1 cellular context compared by ENCODE assay signal in the genomic region with DNA sequence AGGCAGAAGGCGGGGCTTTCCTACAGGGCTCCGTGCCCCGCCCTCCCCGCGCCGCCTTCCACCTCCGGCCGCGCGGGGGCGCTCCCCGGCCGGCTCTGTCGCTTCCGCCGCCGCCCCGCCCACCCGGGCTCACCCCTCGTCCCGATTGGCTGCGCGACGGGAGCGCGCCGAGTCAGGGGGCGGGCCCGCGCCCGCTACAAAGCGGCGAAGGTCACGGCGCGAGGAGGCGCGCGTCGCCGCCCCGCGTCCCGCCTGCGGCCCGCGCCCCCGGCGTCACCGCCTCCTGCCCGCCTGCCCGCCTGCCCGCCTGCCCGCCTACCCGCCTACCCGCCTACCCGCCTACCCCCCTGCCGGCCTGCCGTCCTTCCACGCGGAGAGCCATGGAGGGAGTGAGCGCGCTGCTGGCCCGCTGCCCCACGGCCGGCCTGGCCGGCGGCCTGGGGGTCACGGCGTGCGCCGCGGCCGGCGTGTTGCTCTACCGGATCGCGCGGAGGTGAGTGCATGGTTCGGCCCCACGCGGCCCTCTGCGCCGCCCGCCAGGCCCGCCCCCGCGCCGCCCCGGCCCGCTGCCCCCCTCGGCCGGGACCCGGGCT.
TF ChIP-seq lines count a peak whose summit lies in the region.

TSS of gene TMEM201 (plus strand) at position 361 of the 593 bp plus-strand sequence. CDS start at position 381, 20 bp downstream.

TF ChIP-seq in HepG2, 621 proteins besides CTCF, POLR2A, EP300 and RAD21 (continued from another document and continues in another):
- TF ChIP-seq, protein P1, sequence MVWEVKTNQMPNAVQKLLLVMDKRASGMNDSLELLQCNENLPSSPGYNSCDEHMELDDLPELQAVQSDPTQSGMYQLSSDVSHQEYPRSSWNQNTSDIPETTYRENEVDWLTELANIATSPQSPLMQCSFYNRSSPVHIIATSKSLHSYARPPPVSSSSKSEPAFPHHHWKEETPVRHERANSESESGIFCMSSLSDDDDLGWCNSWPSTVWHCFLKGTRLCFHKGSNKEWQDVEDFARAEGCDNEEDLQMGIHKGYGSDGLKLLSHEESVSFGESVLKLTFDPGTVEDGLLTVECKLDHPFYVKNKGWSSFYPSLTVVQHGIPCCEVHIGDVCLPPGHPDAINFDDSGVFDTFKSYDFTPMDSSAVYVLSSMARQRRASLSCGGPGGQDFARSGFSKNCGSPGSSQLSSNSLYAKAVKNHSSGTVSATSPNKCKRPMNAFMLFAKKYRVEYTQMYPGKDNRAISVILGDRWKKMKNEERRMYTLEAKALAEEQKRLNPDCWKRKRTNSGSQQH (CRISPR knock-in tag; IDR thresholded peaks at IDR 0.05; ENCODE audit: low read depth): 0 out of 2 replicates have a peak, but pooled peaks have one; percentile 57
- TF ChIP-seq ZNF234 (CRISPR knock-in tag; conservative IDR thresholded peaks at IDR 0.05) (0 out of 2 replicates have a peak, but pooled peaks have one; percentile 9), JUND (CRISPR knock-in tag; IDR thresholded peaks at IDR 0.05) (no peak), ZMAT3 (CRISPR knock-in tag; conservative IDR thresholded peaks at IDR 0.05) (no peak), GRHL1 (CRISPR knock-in tag; conservative IDR thresholded peaks at IDR 0.05) (no peak), ZNF772 (CRISPR knock-in tag; IDR thresholded peaks at IDR 0.05) (no peak), TGIF2 (CRISPR knock-in tag; IDR thresholded peaks at IDR 0.05) (0 out of 2 replicates have a peak, but pooled peaks have one; percentile 23), PPARG (CRISPR knock-in tag; conservative IDR thresholded peaks at IDR 0.05) (no peak), ZNF446 (CRISPR knock-in tag; IDR thresholded peaks at IDR 0.05) (peak; percentile 40; the same call in 1 of the 2 replicates), ATF2 (CRISPR knock-in tag; IDR thresholded peaks at IDR 0.05) (no peak), ZFP91 (CRISPR knock-in tag; IDR thresholded peaks at IDR 0.05; ENCODE audit: borderline replicate concordance) (no peak; the same call in 1 of the 2 replicates), ETV6 (CRISPR knock-in tag; conservative IDR thresholded peaks at IDR 0.05) (no peak), SMARCC2 (IDR thresholded peaks at IDR 0.05) (no peak), GABPA (IDR thresholded peaks at IDR 0.05; ENCODE audit: low read depth, low read length) (peak; percentile 34), GABPA (CRISPR knock-in tag; IDR thresholded peaks at IDR 0.05; ENCODE audit: low read depth) (no peak), ZNF431 (CRISPR knock-in tag; IDR thresholded peaks at IDR 0.05; ENCODE audit: borderline replicate concordance, low read depth) (no peak), ESRRA (CRISPR knock-in tag; IDR thresholded peaks at IDR 0.05; ENCODE audit: low read depth) (peak; percentile 25; the same call in 1 of the 2 replicates), ETV5 (CRISPR knock-in tag; IDR thresholded peaks at IDR 0.05; ENCODE audit: borderline replicate concordance) (peak; percentile 59; the same call in 1 of the 2 replicates), ZFX (CRISPR knock-in tag; IDR thresholded peaks at IDR 0.05; ENCODE audit: low read depth) (peak; percentile 78; the same call in 1 of the 2 replicates), ZSCAN21 (CRISPR knock-in tag; IDR thresholded peaks at IDR 0.05; ENCODE audit: borderline replicate concordance) (peak; percentile 54; the same call in 1 of the 2 replicates), ZNF264 (CRISPR knock-in tag; IDR thresholded peaks at IDR 0.05) (no peak), FOSL1 (CRISPR knock-in tag; IDR thresholded peaks at IDR 0.05; ENCODE audit: borderline replicate concordance) (no peak), ARID3A (IDR thresholded peaks at IDR 0.05; ENCODE audit: low read depth, low read length) (no peak), ZBTB1 (CRISPR knock-in tag; IDR thresholded peaks at IDR 0.05; ENCODE audit: borderline replicate concordance) (no peak), ZNF670 (CRISPR knock-in tag; IDR thresholded peaks at IDR 0.05; ENCODE audit: borderline replicate concordance) (no peak), POLR2G (IDR thresholded peaks at IDR 0.05; ENCODE audit: low read depth, low read length) (0 out of 2 replicates have a peak, but pooled peaks have one; percentile 17), ZSCAN9 (CRISPR knock-in tag; IDR thresholded peaks at IDR 0.05; ENCODE audit: borderline replicate concordance) (no peak)
- TF ChIP-seq, protein P2, sequence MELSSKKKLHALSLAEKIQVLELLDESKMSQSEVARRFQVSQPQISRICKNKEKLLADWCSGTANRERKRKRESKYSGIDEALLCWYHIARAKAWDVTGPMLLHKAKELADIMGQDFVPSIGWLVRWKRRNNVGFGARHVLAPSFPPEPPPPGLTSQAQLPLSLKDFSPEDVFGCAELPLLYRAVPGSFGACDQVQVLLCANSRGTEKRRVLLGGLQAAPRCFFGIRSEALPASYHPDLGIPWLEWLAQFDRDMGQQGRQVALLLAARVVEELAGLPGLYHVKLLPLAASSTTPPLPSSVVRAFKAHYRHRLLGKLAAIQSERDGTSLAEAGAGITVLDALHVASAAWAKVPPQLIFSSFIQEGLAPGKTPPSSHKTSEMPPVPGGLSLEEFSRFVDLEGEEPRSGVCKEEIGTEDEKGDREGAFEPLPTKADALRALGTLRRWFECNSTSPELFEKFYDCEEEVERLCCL (CRISPR knock-in tag; IDR thresholded peaks at IDR 0.05; ENCODE audit: borderline replicate concordance): no peak
- TF ChIP-seq, protein P3, sequence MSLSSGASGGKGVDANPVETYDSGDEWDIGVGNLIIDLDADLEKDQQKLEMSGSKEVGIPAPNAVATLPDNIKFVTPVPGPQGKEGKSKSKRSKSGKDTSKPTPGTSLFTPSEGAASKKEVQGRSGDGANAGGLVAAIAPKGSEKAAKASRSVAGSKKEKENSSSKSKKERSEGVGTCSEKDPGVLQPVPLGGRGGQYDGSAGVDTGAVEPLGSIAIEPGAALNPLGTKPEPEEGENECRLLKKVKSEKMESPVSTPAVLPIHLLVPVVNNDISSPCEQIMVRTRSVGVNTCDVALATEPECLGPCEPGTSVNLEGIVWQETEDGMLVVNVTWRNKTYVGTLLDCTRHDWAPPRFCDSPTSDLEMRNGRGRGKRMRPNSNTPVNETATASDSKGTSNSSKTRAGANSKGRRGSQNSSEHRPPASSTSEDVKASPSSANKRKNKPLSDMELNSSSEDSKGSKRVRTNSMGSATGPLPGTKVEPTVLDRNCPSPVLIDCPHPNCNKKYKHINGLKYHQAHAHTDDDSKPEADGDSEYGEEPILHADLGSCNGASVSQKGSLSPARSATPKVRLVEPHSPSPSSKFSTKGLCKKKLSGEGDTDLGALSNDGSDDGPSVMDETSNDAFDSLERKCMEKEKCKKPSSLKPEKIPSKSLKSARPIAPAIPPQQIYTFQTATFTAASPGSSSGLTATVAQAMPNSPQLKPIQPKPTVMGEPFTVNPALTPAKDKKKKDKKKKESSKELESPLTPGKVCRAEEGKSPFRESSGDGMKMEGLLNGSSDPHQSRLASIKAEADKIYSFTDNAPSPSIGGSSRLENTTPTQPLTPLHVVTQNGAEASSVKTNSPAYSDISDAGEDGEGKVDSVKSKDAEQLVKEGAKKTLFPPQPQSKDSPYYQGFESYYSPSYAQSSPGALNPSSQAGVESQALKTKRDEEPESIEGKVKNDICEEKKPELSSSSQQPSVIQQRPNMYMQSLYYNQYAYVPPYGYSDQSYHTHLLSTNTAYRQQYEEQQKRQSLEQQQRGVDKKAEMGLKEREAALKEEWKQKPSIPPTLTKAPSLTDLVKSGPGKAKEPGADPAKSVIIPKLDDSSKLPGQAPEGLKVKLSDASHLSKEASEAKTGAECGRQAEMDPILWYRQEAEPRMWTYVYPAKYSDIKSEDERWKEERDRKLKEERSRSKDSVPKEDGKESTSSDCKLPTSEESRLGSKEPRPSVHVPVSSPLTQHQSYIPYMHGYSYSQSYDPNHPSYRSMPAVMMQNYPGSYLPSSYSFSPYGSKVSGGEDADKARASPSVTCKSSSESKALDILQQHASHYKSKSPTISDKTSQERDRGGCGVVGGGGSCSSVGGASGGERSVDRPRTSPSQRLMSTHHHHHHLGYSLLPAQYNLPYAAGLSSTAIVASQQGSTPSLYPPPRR (CRISPR knock-in tag; IDR thresholded peaks at IDR 0.05; ENCODE audit: borderline replicate concordance): no peak
- TF ChIP-seq, protein P4, sequence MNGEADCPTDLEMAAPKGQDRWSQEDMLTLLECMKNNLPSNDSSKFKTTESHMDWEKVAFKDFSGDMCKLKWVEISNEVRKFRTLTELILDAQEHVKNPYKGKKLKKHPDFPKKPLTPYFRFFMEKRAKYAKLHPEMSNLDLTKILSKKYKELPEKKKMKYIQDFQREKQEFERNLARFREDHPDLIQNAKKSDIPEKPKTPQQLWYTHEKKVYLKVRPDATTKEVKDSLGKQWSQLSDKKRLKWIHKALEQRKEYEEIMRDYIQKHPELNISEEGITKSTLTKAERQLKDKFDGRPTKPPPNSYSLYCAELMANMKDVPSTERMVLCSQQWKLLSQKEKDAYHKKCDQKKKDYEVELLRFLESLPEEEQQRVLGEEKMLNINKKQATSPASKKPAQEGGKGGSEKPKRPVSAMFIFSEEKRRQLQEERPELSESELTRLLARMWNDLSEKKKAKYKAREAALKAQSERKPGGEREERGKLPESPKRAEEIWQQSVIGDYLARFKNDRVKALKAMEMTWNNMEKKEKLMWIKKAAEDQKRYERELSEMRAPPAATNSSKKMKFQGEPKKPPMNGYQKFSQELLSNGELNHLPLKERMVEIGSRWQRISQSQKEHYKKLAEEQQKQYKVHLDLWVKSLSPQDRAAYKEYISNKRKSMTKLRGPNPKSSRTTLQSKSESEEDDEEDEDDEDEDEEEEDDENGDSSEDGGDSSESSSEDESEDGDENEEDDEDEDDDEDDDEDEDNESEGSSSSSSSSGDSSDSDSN (CRISPR knock-in tag; IDR thresholded peaks at IDR 0.05): peak; percentile 40; the same call in 1 of the 2 replicates
- TF ChIP-seq, protein P5, sequence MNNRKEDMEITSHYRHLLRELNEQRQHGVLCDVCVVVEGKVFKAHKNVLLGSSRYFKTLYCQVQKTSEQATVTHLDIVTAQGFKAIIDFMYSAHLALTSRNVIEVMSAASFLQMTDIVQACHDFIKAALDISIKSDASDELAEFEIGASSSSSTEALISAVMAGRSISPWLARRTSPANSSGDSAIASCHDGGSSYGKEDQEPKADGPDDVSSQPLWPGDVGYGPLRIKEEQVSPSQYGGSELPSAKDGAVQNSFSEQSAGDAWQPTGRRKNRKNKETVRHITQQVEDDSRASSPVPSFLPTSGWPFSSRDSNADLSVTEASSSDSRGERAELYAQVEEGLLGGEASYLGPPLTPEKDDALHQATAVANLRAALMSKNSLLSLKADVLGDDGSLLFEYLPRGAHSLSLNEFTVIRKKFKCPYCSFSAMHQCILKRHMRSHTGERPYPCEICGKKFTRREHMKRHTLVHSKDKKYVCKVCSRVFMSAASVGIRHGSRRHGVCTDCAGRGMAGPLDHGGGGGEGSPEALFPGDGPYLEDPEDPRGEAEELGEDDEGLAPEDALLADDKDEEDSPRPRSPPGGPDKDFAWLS (CRISPR knock-in tag; IDR thresholded peaks at IDR 0.05; ENCODE audit: borderline replicate concordance): no peak
- TF ChIP-seq, protein P6, sequence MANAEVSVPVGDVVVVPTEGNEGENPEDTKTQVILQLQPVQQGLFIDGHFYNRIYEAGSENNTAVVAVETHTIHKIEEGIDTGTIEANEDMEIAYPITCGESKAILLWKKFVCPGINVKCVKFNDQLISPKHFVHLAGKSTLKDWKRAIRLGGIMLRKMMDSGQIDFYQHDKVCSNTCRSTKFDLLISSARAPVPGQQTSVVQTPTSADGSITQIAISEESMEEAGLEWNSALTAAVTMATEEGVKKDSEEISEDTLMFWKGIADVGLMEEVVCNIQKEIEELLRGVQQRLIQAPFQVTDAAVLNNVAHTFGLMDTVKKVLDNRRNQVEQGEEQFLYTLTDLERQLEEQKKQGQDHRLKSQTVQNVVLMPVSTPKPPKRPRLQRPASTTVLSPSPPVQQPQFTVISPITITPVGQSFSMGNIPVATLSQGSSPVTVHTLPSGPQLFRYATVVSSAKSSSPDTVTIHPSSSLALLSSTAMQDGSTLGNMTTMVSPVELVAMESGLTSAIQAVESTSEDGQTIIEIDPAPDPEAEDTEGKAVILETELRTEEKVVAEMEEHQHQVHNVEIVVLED (CRISPR knock-in tag; IDR thresholded peaks at IDR 0.05; ENCODE audit: borderline replicate concordance): no peak
